31 cellular contexts compared by ENCODE assay signal in genomic region chr9:98785333-98785933, GRCh38. TPM values are rescaled to one million over a fixed set of nuclear protein-coding genes. Genes with fewer than 3 reads are reported as not detected.
DNase-seq lines count a peak whose midpoint lies in the region; ATAC-seq and TF ChIP-seq lines count a peak whose summit lies in the region.
"Had no signal": no experiment of that assay in that cellular context is flagged by ENCODE, and none has a peak within 500 bp of the region (broad histone marks: within the 10 kb centered on the region; RNA-seq: fewer than 3 reads in every experiment).

No MANE protein-coding gene starts in this region.

- H3K9ac ChIP-seq in colonic mucosa (ENCODE audit: low read depth in 2 of 2, low read length in 2 of 2) = no peak overlapping the region
- H3K9ac ChIP-seq: KMS-11 had no signal

- H2AFZ ChIP-seq in osteoblast (ENCODE audit: low read length) = no peak overlapping the region

- H3K4me1 ChIP-seq in right atrium auricular region (no peaks in the 10 kb centered on the region), heart right ventricle (peaks cover 0 to under 1% (median 0%) of the 10 kb centered on the region in 9 donors), colonic mucosa (no peaks in the 10 kb centered on the region), osteoblast (ENCODE audit: insufficient read depth, low read length) (peaks cover under 1% of the 10 kb centered on the region)
- H3K4me1 ChIP-seq: gastroesophageal sphincter, SJSA1 had no signal

- H3K79me2 ChIP-seq in osteoblast (ENCODE audit: insufficient read depth, low read length) = peaks cover 8% of the 10 kb centered on the region

- no peaks in the 10 kb centered on the region for H3K9me3 ChIP-seq in right atrium auricular region
- no peaks in the 10 kb centered on the region for H3K9me3 ChIP-seq in heart right ventricle
- H3K9me3 ChIP-seq in colonic mucosa = no peaks in the 10 kb centered on the region
- H3K9me3 ChIP-seq in osteoblast (ENCODE audit: low read depth, low read length) = no peaks in the 10 kb centered on the region
- H3K9me3 ChIP-seq: gastroesophageal sphincter, lower lobe of right lung, ovary, SJSA1, thoracic aorta had no signal

- intact Hi-C loops in heart right ventricle (cut with DNase I) = no loop called here
- intact Hi-C loops in colonic mucosa (cut with DNase I) = no loop called here
- intact Hi-C loops in dorsolateral prefrontal cortex (cut with DNase I) = no loop called here

- H3K4me3 ChIP-seq in right atrium auricular region = no peak overlapping the region
- H3K4me3 ChIP-seq in heart right ventricle = no peak overlapping the region
- no peak overlapping the region for H3K4me3 ChIP-seq in colonic mucosa
- no peak overlapping the region for H3K4me3 ChIP-seq in osteoblast (ENCODE audit: insufficient read depth, low read length)
- H3K4me3 ChIP-seq in dorsolateral prefrontal cortex = no peak overlapping the region
- H3K4me3 ChIP-seq: gastroesophageal sphincter, lower lobe of right lung, ovary, SJSA1, thoracic aorta had no signal

- DNase-seq in right atrium auricular region (ENCODE audit: low spot score) (peak; percentile 21), heart right ventricle (no peak), colonic mucosa (peak; percentile 19), osteoblast (ENCODE audit: insufficient read length, low spot score, missing footprints) (peak; percentile 34), ecto neural progenitor cell (ENCODE audit: low spot score) (no peak), dorsolateral prefrontal cortex (no peak)
- DNase-seq: activated CD4-positive, alpha-beta T cell treated with anti-CD3 and anti-CD28 coated beads for 4 hours; activated CD8-positive, alpha-beta T cell treated with anti-CD3 and anti-CD28 coated beads, Interleukin-2, amount 10 ng/mL, durations not matched to agents 7 days and 5 days; activated T-cell treated with anti-CD3 and anti-CD28 coated beads, Interleukin-2, amount 50 U/mL, for 1 hour; CD4-positive, alpha-beta memory T cell; central memory CD4-positive, alpha-beta T cell; EL; hippocampal formation; lower lobe of right lung; NCI-H1417 treated with DMSO at 0.1 percent for 48 hours; NCI-H2081; NCI-H345; nephron progenitor cell; ovary; RPMI8226; stimulated activated CD4-positive, alpha-beta T cell treated with anti-CD3 and anti-CD28 coated beads, Interleukin-1b, Interleukin-23, amount 100 ng/mL, for 48 hours; stimulated activated naive CD4-positive, alpha-beta T cell treated with Interleukin-2 at 50 U/mL for 16 hours; T1000 had no signal

- H4K20me1 ChIP-seq in osteoblast (ENCODE audit: insufficient read depth, low read length) = peaks cover 20% of the 10 kb centered on the region

- H3K27ac ChIP-seq in right atrium auricular region (no peak overlapping the region), heart right ventricle (no peak overlapping the region), colonic mucosa (no peak overlapping the region), osteoblast (ENCODE audit: low read depth, low read length) (no peak overlapping the region), dorsolateral prefrontal cortex (no peak overlapping the region)
- H3K27ac ChIP-seq: gastroesophageal sphincter, HL-60, KMS-11, lower lobe of right lung, ovary, SJSA1, thoracic aorta, VCaP had no signal

- no peak overlapping the region for H3K4me2 ChIP-seq in osteoblast (ENCODE audit: insufficient read depth, low read length)
- H3K4me2 ChIP-seq: KMS-11 had no signal

- ATAC-seq in heart right ventricle (no peak), HG03280 (IDR thresholded peaks at IDR 0.05; ENCODE audit: unreplicated experiment) (no peak), GM18873 (IDR thresholded peaks at IDR 0.05; ENCODE audit: low FRiP score, unreplicated experiment) (no peak)
- ATAC-seq: activated CD8-positive, alpha-beta T cell treated with anti-CD3 and anti-CD28 coated beads, Interleukin-2, amount 10 ng/mL, durations not matched to agents 7 days and 5 days; lower lobe of right lung had no signal

- H3K36me3 ChIP-seq in right atrium auricular region (peaks cover 18% of the 10 kb centered on the region), heart right ventricle (peaks cover 0 to 45% (median 3%) of the 10 kb centered on the region in 9 donors), colonic mucosa (no peaks in the 10 kb centered on the region), osteoblast (ENCODE audit: insufficient read depth, low read length) (peaks cover 17% of the 10 kb centered on the region)
- H3K36me3 ChIP-seq: ovary had no signal

- no peaks in the 10 kb centered on the region for H3K27me3 ChIP-seq in right atrium auricular region
- H3K27me3 ChIP-seq in heart right ventricle = no peaks in the 10 kb centered on the region
- no peaks in the 10 kb centered on the region for H3K27me3 ChIP-seq in colonic mucosa
- H3K27me3 ChIP-seq in osteoblast (ENCODE audit: insufficient read depth, low read length) = no peaks in the 10 kb centered on the region
- H3K27me3 ChIP-seq in dorsolateral prefrontal cortex = no peaks in the 10 kb centered on the region
- H3K27me3 ChIP-seq: gastroesophageal sphincter, ovary, SJSA1 had no signal

- WGBS in heart right ventricle, 2 donors = 88 to 91% methylated on average over 6 of the region's 6 CpGs

- TF ChIP-seq CTCF in right atrium auricular region (IDR thresholded peaks at IDR 0.05) (no peak), heart right ventricle (IDR thresholded peaks at IDR 0.05) (no peak), colonic mucosa (IDR thresholded peaks at IDR 0.05) (no peak), osteoblast (IDR thresholded peaks at IDR 0.05; ENCODE audit: extremely low read depth, low read depth, low read length) (no peak), dorsolateral prefrontal cortex (IDR thresholded peaks at IDR 0.05 in 54 of 56, conservative IDR thresholded peaks at IDR 0.05 in 2 of 56; ENCODE audit: low read depth in 1 of 56, partially characterized antibody in 56 of 56) (no peak)

RNA-seq across cellular contexts. Expression of gene ANKS6, which starts 10.9 kb away (rescaled TPM):
- total RNA-seq in right atrium auricular region (1 to 10 TPM; 3.3 to 8.7 TPM), heart right ventricle (1 to 10 TPM; 3.1 to 5.4 (median 4.1) TPM), colonic mucosa (10 to 100 TPM; 19.5 to 22.0 TPM), osteoblast (21.7 and 25.6 TPM in 2 replicates), dorsolateral prefrontal cortex (10 to 100 TPM; 21.8 to 47.3 (median 33.7) TPM)
- polyA plus RNA-seq in heart right ventricle = 1 to 10 TPM; 6.9 to 8.0 TPM

RNA-seq across cellular contexts. Expression of gene GALNT12, which starts 22.0 kb away (rescaled TPM):
- total RNA-seq in right atrium auricular region = 1 to 10 TPM in 1 of 2 donors, under 1 TPM in 1; 0.33 to 2.7 TPM
- 1 to 10 TPM in 3 of 10 donors, under 1 TPM in 7; 0.25 to 1.3 (median 0.53) TPM for total RNA-seq in heart right ventricle
- under 1 TPM; 0.38 to 0.59 TPM for polyA plus RNA-seq in heart right ventricle
- total RNA-seq in colonic mucosa = 100 to 1,000 TPM in 1 of 2 donors, 10 to 100 TPM in 1; 69.6 to 145 TPM
- total RNA-seq in osteoblast = 10.1 and 11.8 TPM in 2 replicates
- 1 to 10 TPM; 1.6 to 9.7 (median 3.9) TPM for total RNA-seq in dorsolateral prefrontal cortex

Comparison
In these comparisons a context has a peak if more than half of its experiments do, and no peak if none do; other contexts are left out.
1. DNase-seq: peak in right atrium auricular region (single experiment), colonic mucosa (single experiment) and osteoblast (single experiment); none in heart right ventricle (0 of 2), ecto neural progenitor cell (single experiment) and dorsolateral prefrontal cortex (0 of 10).